ENCODE assay signal across 8 cellular contexts in the genomic region with DNA sequence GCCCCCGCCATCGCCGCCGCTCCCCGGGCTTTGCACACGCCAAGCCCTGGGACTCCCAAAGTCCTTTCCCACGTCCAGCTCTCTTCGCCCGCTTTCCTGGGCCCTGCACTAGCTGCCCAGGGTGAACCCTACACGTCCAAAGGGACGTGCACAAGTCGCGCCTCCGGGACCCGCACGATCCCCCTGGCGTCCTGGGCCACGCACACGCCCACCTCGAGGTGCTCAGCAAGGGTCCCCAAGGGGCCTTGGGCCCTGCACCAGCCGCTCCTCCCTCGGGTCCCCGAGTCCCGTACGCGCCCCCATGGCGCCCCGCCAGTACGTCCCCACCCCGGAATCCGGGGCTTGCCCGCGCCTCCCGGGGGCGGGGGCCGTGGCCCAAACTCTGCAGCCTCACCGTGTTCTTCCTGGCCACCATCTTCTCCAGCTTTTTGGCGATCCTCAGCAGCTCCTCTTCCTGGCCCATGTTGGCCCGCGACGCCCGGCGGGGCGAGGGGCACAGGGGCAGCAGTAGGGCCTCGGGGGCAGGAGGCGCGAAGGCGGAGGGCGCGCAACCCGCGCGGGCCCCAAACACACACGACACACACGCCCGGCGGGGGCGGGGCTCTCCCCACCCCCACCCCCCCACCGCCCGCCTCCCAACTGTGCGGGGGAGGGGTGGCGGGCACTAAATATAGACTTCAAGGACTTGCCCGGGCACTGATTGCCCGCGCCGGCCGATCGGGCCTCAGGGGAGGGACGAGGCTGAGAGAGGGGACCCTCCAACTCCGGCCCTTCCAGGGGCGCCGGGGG. TPM values are rescaled to one million over a fixed set of nuclear protein-coding genes. Genes with fewer than 3 reads are reported as not detected.
DNase-seq lines count a peak whose midpoint lies in the region; ATAC-seq, FAIRE-seq and TF ChIP-seq lines count a peak whose summit lies in the region.

TCEA3 (minus strand) TSS at position 578 of the 789 bp plus-strand sequence; CDS start at position 463, 115 bp downstream.

- peak; percentile 20 for DNase-seq in NCI-H748 (lab: John Stamatoyannopoulos, UW; ENCODE audit: unreplicated experiment)
- DNase-seq in NCI-H748 treated with DMSO at 0.1 percent for 48 hours (lab: John Stamatoyannopoulos, UW), result no peak
- DNase-seq in activated naive CD4-positive, alpha-beta T cell treated with Interleukin-2 at 50 U/mL for 16 hours, result peak; percentile 34
- peak; percentile 81 for DNase-seq in left ventricle myocardium superior
- peak; percentile 70 for DNase-seq in sciatic nerve (ENCODE audit: low spot score)
- no peak for DNase-seq in GDM1 (lab: John Stamatoyannopoulos, UW)
- no peak for DNase-seq in D721Med (ENCODE audit: insufficient read length, low spot score)
- DNase-seq in NCI-H187 treated with DMSO at 0.1 percent for 48 hours (lab: John Stamatoyannopoulos, UW), result no peak

- ATAC-seq in left ventricle myocardium superior, result peak; percentile 78
- peak; percentile 24 for ATAC-seq in sciatic nerve

- intact Hi-C loops in left ventricle myocardium superior (cut with micrococcal nuclease) (no loop called here), sciatic nerve (cut with DNase I) (no loop called here)

- FAIRE-seq in D721Med (lab: Jason Lieb, UNC), result no peak

- no peak for TF ChIP-seq CTCF in D721Med (IDR thresholded peaks at IDR 0.05; ENCODE audit: insufficient read depth, missing control alignments)

RNA-seq across cellular contexts. Expression of gene TCEA3, which starts in this region (rescaled TPM):
- 81.0 TPM for total RNA-seq in left ventricle myocardium superior
- 48.4 TPM for total RNA-seq in sciatic nerve

Comparison
In these comparisons a context has a peak if more than half of its experiments do, and no peak if none do; other contexts are left out.
1. DNase-seq: peak in NCI-H748 (single experiment), activated naive CD4-positive, alpha-beta T cell treated with Interleukin-2 at 50 U/mL for 16 hours (single experiment), left ventricle myocardium superior (single experiment) and sciatic nerve (single experiment); none in NCI-H748 treated with DMSO at 0.1 percent for 48 hours (single experiment), GDM1 (single experiment), D721Med (single experiment) and NCI-H187 treated with DMSO at 0.1 percent for 48 hours (single experiment).